1 cellular context compared by ENCODE assay signal in the genomic region with DNA sequence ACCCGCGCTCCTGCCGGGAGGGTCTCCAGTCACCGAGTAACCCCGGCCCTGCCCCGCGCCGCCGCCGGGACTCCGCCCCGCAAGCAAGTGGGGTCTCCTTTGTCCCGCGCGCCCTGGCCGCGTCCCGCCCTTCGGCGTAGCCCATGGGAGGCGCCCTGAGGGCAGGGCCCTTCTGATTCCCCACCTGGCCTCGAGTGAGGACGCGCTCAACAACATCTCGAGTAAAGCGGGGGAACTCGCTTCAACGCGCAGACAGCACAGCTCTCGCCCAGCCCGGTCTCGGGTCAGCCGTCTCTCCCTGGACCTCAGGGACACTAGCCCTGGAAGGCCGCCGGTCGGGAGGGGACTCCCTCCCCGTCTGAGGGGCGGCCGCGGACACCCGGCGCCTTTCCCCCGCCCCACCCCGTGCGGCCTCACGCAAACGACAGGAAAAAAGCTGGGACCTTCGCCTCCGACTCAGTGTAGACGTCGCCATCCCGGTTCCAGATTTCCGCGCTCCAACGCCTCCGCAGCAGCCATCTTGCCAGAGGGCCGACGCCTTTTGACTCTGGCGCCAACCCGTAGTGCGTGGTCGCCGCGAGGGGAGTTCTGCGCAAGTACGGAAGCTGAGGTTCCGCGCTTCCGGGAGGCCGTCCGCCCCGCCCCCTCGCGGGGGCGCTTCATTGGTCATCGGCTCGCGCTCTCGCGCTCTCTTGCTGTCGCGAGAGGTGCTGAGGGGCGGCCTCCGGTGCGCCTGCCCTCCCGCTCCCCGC.
A peak's percentile ranks its signal among the peaks of the same experiment; 100 is the strongest.
TF ChIP-seq lines count a peak whose summit lies in the region.

No MANE protein-coding gene starts in this region.

TF ChIP-seq in HepG2, 621 proteins besides CTCF, POLR2A, EP300 and RAD21 (continued from another document and continues in another):
- TF ChIP-seq, protein P1, sequence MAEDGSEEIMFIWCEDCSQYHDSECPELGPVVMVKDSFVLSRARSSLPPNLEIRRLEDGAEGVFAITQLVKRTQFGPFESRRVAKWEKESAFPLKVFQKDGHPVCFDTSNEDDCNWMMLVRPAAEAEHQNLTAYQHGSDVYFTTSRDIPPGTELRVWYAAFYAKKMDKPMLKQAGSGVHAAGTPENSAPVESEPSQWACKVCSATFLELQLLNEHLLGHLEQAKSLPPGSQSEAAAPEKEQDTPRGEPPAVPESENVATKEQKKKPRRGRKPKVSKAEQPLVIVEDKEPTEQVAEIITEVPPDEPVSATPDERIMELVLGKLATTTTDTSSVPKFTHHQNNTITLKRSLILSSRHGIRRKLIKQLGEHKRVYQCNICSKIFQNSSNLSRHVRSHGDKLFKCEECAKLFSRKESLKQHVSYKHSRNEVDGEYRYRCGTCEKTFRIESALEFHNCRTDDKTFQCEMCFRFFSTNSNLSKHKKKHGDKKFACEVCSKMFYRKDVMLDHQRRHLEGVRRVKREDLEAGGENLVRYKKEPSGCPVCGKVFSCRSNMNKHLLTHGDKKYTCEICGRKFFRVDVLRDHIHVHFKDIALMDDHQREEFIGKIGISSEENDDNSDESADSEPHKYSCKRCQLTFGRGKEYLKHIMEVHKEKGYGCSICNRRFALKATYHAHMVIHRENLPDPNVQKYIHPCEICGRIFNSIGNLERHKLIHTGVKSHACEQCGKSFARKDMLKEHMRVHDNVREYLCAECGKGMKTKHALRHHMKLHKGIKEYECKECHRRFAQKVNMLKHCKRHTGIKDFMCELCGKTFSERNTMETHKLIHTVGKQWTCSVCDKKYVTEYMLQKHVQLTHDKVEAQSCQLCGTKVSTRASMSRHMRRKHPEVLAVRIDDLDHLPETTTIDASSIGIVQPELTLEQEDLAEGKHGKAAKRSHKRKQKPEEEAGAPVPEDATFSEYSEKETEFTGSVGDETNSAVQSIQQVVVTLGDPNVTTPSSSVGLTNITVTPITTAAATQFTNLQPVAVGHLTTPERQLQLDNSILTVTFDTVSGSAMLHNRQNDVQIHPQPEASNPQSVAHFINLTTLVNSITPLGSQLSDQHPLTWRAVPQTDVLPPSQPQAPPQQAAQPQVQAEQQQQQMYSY (CRISPR knock-in tag; IDR thresholded peaks at IDR 0.05) = peak; percentile 71
- TF ChIP-seq HNRNPH1 (optimal IDR thresholded peaks at IDR 0.05; ENCODE audit: low read depth, low read length) = peak; percentile 54
- TF ChIP-seq, protein P2, sequence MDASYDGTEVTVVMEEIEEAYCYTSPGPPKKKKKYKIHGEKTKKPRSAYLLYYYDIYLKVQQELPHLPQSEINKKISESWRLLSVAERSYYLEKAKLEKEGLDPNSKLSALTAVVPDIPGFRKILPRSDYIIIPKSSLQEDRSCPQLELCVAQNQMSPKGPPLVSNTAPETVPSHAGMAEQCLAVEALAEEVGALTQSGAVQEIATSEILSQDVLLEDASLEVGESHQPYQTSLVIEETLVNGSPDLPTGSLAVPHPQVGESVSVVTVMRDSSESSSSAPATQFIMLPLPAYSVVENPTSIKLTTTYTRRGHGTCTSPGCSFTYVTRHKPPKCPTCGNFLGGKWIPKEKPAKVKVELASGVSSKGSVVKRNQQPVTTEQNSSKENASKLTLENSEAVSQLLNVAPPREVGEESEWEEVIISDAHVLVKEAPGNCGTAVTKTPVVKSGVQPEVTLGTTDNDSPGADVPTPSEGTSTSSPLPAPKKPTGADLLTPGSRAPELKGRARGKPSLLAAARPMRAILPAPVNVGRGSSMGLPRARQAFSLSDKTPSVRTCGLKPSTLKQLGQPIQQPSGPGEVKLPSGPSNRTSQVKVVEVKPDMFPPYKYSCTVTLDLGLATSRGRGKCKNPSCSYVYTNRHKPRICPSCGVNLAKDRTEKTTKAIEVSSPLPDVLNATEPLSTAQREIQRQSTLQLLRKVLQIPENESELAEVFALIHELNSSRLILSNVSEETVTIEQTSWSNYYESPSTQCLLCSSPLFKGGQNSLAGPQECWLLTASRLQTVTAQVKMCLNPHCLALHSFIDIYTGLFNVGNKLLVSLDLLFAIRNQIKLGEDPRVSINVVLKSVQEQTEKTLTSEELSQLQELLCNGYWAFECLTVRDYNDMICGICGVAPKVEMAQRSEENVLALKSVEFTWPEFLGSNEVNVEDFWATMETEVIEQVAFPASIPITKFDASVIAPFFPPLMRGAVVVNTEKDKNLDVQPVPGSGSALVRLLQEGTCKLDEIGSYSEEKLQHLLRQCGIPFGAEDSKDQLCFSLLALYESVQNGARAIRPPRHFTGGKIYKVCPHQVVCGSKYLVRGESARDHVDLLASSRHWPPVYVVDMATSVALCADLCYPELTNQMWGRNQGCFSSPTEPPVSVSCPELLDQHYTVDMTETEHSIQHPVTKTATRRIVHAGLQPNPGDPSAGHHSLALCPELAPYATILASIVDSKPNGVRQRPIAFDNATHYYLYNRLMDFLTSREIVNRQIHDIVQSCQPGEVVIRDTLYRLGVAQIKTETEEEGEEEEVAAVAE (CRISPR knock-in tag; IDR thresholded peaks at IDR 0.05; ENCODE audit: borderline replicate concordance) = peak; percentile 94
- TF ChIP-seq FOSL1 (CRISPR knock-in tag; IDR thresholded peaks at IDR 0.05; ENCODE audit: borderline replicate concordance) = peak; percentile 43; the same call in 1 of the 2 replicates
- TF ChIP-seq, protein P3, sequence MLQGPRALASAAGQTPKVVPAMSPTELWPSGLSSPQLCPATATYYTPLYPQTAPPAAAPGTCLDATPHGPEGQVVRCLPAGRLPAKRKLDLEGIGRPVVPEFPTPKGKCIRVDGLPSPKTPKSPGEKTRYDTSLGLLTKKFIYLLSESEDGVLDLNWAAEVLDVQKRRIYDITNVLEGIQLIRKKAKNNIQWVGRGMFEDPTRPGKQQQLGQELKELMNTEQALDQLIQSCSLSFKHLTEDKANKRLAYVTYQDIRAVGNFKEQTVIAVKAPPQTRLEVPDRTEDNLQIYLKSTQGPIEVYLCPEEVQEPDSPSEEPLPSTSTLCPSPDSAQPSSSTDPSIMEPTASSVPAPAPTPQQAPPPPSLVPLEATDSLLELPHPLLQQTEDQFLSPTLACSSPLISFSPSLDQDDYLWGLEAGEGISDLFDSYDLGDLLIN (CRISPR knock-in tag; IDR thresholded peaks at IDR 0.05; ENCODE audit: borderline replicate concordance) = peak; percentile 83; the same call in 1 of the 2 replicates
- TF ChIP-seq, protein P4, sequence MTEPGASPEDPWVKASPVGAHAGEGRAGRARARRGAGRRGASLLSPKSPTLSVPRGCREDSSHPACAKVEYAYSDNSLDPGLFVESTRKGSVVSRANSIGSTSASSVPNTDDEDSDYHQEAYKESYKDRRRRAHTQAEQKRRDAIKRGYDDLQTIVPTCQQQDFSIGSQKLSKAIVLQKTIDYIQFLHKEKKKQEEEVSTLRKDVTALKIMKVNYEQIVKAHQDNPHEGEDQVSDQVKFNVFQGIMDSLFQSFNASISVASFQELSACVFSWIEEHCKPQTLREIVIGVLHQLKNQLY (CRISPR knock-in tag; IDR thresholded peaks at IDR 0.05) = peak; percentile 78
- no peak for TF ChIP-seq NFE2L2 (IDR thresholded peaks at IDR 0.05; ENCODE audit: low read length)
- TF ChIP-seq CCAR2 (optimal IDR thresholded peaks at IDR 0.05; ENCODE audit: low read depth, low read length) = no peak
- TF ChIP-seq, protein P5, sequence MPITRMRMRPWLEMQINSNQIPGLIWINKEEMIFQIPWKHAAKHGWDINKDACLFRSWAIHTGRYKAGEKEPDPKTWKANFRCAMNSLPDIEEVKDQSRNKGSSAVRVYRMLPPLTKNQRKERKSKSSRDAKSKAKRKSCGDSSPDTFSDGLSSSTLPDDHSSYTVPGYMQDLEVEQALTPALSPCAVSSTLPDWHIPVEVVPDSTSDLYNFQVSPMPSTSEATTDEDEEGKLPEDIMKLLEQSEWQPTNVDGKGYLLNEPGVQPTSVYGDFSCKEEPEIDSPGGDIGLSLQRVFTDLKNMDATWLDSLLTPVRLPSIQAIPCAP (CRISPR knock-in tag; IDR thresholded peaks at IDR 0.05; ENCODE audit: low read depth) = peak; percentile 86; the same call in 1 of the 2 replicates
- TF ChIP-seq, protein P6, sequence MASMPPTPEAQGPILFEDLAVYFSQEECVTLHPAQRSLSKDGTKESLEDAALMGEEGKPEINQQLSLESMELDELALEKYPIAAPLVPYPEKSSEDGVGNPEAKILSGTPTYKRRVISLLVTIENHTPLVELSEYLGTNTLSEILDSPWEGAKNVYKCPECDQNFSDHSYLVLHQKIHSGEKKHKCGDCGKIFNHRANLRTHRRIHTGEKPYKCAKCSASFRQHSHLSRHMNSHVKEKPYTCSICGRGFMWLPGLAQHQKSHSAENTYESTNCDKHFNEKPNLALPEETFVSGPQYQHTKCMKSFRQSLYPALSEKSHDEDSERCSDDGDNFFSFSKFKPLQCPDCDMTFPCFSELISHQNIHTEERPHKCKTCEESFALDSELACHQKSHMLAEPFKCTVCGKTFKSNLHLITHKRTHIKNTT (CRISPR knock-in tag; IDR thresholded peaks at IDR 0.05) = no peak
- TF ChIP-seq, protein P7, sequence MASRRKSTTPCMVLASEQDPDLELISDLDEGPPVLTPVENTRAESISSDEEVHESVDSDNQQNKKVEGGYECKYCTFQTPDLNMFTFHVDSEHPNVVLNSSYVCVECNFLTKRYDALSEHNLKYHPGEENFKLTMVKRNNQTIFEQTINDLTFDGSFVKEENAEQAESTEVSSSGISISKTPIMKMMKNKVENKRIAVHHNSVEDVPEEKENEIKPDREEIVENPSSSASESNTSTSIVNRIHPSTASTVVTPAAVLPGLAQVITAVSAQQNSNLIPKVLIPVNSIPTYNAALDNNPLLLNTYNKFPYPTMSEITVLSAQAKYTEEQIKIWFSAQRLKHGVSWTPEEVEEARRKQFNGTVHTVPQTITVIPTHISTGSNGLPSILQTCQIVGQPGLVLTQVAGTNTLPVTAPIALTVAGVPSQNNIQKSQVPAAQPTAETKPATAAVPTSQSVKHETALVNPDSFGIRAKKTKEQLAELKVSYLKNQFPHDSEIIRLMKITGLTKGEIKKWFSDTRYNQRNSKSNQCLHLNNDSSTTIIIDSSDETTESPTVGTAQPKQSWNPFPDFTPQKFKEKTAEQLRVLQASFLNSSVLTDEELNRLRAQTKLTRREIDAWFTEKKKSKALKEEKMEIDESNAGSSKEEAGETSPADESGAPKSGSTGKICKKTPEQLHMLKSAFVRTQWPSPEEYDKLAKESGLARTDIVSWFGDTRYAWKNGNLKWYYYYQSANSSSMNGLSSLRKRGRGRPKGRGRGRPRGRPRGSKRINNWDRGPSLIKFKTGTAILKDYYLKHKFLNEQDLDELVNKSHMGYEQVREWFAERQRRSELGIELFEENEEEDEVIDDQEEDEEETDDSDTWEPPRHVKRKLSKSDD (CRISPR knock-in tag; IDR thresholded peaks at IDR 0.05; ENCODE audit: low read depth) = peak; percentile 55
- peak; percentile 83; the same call in 1 of the 2 replicates for TF ChIP-seq MTF1 (CRISPR knock-in tag; IDR thresholded peaks at IDR 0.05)
- TF ChIP-seq MAF1 (CRISPR knock-in tag; IDR thresholded peaks at IDR 0.05; ENCODE audit: borderline replicate concordance) = 0 out of 2 replicates have a peak, but pooled peaks have one; percentile 25
- peak; percentile 86 for TF ChIP-seq AKAP8 (CRISPR knock-in tag; IDR thresholded peaks at IDR 0.05)
- TF ChIP-seq, protein P8, sequence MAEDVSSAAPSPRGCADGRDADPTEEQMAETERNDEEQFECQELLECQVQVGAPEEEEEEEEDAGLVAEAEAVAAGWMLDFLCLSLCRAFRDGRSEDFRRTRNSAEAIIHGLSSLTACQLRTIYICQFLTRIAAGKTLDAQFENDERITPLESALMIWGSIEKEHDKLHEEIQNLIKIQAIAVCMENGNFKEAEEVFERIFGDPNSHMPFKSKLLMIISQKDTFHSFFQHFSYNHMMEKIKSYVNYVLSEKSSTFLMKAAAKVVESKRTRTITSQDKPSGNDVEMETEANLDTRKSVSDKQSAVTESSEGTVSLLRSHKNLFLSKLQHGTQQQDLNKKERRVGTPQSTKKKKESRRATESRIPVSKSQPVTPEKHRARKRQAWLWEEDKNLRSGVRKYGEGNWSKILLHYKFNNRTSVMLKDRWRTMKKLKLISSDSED (CRISPR knock-in tag; IDR thresholded peaks at IDR 0.05) = 0 out of 2 replicates have a peak, but pooled peaks have one; percentile 83
- TF ChIP-seq ZFX (CRISPR knock-in tag; IDR thresholded peaks at IDR 0.05; ENCODE audit: low read depth) = peak; percentile 98
- TF ChIP-seq, protein P9, sequence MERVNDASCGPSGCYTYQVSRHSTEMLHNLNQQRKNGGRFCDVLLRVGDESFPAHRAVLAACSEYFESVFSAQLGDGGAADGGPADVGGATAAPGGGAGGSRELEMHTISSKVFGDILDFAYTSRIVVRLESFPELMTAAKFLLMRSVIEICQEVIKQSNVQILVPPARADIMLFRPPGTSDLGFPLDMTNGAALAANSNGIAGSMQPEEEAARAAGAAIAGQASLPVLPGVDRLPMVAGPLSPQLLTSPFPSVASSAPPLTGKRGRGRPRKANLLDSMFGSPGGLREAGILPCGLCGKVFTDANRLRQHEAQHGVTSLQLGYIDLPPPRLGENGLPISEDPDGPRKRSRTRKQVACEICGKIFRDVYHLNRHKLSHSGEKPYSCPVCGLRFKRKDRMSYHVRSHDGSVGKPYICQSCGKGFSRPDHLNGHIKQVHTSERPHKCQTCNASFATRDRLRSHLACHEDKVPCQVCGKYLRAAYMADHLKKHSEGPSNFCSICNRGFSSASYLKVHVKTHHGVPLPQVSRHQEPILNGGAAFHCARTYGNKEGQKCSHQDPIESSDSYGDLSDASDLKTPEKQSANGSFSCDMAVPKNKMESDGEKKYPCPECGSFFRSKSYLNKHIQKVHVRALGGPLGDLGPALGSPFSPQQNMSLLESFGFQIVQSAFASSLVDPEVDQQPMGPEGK (CRISPR knock-in tag; IDR thresholded peaks at IDR 0.05) = peak; percentile 55; the same call in 1 of the 2 replicates
- peak; percentile 68 for TF ChIP-seq TBX3 (IDR thresholded peaks at IDR 0.05; ENCODE audit: borderline replicate concordance)
- TF ChIP-seq ZNF44 (CRISPR knock-in tag; IDR thresholded peaks at IDR 0.05) = no peak
- TF ChIP-seq MIXL1 (CRISPR knock-in tag; IDR thresholded peaks at IDR 0.05) = peak; percentile 79
- TF ChIP-seq GATAD1 (CRISPR knock-in tag; IDR thresholded peaks at IDR 0.05) = peak; percentile 97
- TF ChIP-seq, protein P10, sequence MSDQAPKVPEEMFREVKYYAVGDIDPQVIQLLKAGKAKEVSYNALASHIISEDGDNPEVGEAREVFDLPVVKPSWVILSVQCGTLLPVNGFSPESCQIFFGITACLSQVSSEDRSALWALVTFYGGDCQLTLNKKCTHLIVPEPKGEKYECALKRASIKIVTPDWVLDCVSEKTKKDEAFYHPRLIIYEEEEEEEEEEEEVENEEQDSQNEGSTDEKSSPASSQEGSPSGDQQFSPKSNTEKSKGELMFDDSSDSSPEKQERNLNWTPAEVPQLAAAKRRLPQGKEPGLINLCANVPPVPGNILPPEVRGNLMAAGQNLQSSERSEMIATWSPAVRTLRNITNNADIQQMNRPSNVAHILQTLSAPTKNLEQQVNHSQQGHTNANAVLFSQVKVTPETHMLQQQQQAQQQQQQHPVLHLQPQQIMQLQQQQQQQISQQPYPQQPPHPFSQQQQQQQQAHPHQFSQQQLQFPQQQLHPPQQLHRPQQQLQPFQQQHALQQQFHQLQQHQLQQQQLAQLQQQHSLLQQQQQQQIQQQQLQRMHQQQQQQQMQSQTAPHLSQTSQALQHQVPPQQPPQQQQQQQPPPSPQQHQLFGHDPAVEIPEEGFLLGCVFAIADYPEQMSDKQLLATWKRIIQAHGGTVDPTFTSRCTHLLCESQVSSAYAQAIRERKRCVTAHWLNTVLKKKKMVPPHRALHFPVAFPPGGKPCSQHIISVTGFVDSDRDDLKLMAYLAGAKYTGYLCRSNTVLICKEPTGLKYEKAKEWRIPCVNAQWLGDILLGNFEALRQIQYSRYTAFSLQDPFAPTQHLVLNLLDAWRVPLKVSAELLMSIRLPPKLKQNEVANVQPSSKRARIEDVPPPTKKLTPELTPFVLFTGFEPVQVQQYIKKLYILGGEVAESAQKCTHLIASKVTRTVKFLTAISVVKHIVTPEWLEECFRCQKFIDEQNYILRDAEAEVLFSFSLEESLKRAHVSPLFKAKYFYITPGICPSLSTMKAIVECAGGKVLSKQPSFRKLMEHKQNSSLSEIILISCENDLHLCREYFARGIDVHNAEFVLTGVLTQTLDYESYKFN (CRISPR knock-in tag; conservative IDR thresholded peaks at IDR 0.05) = peak; percentile 67
